In genomic region chr22:38026130-38027111, GRCh38 we compare ENCODE assay signal across 20 cellular contexts. TPM values are rescaled to one million over a fixed set of nuclear protein-coding genes. Genes with fewer than 3 reads are reported as not detected.
DNase-seq lines count a peak whose midpoint lies in the region; ATAC-seq and TF ChIP-seq lines count a peak whose summit lies in the region.
"Had no signal": no experiment of that assay in that cellular context is flagged by ENCODE, and none has a peak within 500 bp of the region (broad histone marks: within the 10 kb centered on the region; RNA-seq: fewer than 3 reads in every experiment).

No MANE protein-coding gene starts in this region.

- no peak overlapping the region for H3K4me3 Mint-ChIP-seq in HFFc6
- H3K4me3 Mint-ChIP-seq: naive thymus-derived CD8-positive, alpha-beta T cell; T-cell had no signal

- no peaks in the 10 kb centered on the region for H3K36me3 Mint-ChIP-seq in HFFc6 (ENCODE audit: low read depth)
- H3K36me3 Mint-ChIP-seq: CD8-positive, alpha-beta memory T cell had no signal

- peaks cover 31% of the 10 kb centered on the region for H3K27me3 Mint-ChIP-seq in HFFc6 (ENCODE audit: insufficient read depth)
- H3K27me3 Mint-ChIP-seq: naive thymus-derived CD8-positive, alpha-beta T cell; T-cell had no signal

- H3K36me3 ChIP-seq in heart right ventricle = no peaks in the 10 kb centered on the region
- H3K36me3 ChIP-seq: esophagus squamous epithelium, left lung, MG63, transverse colon had no signal

- H3K4me1 Mint-ChIP-seq in HFFc6 (ENCODE audit: low read depth) = no peaks in the 10 kb centered on the region
- H3K4me1 Mint-ChIP-seq: T-cell had no signal

- ATAC-seq in left ventricle myocardium superior (peak; percentile 9), heart right ventricle (no peak)
- ATAC-seq: left lung; naive thymus-derived CD8-positive, alpha-beta T cell; T-cell had no signal

- peaks cover 0 to 15% (median 0%) of the 10 kb centered on the region in 9 donors for H3K4me1 ChIP-seq in heart right ventricle
- H3K4me1 ChIP-seq: A549, left lung had no signal

- no peaks in the 10 kb centered on the region for H3K27me3 ChIP-seq in heart right ventricle
- H3K27me3 ChIP-seq: esophagus squamous epithelium, left lung, MG63, transverse colon had no signal

- no peak overlapping the region for H3K27ac Mint-ChIP-seq in HFFc6
- H3K27ac Mint-ChIP-seq: T-cell had no signal

- no peak overlapping the region for H3K4me3 ChIP-seq in heart right ventricle
- H3K4me3 ChIP-seq: A549, esophagus squamous epithelium, left lung, MG63, transverse colon had no signal

- H3K9me3 ChIP-seq in heart right ventricle = no peaks in the 10 kb centered on the region
- H3K9me3 ChIP-seq: A549, esophagus squamous epithelium, left lung, MG63, transverse colon had no signal

- 78 to 86% methylated on average over 19 to 22 of the region's 22 CpGs for WGBS in heart right ventricle, 2 donors

- intact Hi-C loops in left ventricle myocardium superior (cut with micrococcal nuclease) = no loop called here
- intact Hi-C loops in heart right ventricle (cut with DNase I) = no loop called here

- DNase-seq in left ventricle myocardium superior = no peak
- no peak for DNase-seq in heart right ventricle
- DNase-seq in hypothalamus (lab: John Stamatoyannopoulos, UW) = peak in 33 of 51 donors; percentile 30 to 84 (median 69)
- DNase-seq in superior temporal gyrus (ENCODE audit: extremely low spot score) = peak; percentile 65
- no peak for DNase-seq in HFFc6
- DNase-seq in NCI-H187 treated with DMSO at 0.1 percent for 48 hours (lab: John Stamatoyannopoulos, UW) = no peak
- DNase-seq: activated effector memory CD4-positive, alpha-beta T cell treated with Interleukin-2 at 50 U/mL for 16 hours; CD8-positive, alpha-beta memory T cell; dermis blood vessel endothelial cell; esophagus squamous epithelium; MG63; naive thymus-derived CD8-positive, alpha-beta T cell; NCI-H2029 treated with DMSO at 0.1 percent for 48 hours; NCI-H69; stimulated activated CD4-positive, alpha-beta T cell treated with anti-CD3 and anti-CD28 coated beads, Interleukin-2, amount 100 ng/mL, for 24 hours; T-cell; transverse colon had no signal

- H3K27ac ChIP-seq in heart right ventricle = no peak overlapping the region
- H3K27ac ChIP-seq: A549, esophagus squamous epithelium, left lung, transverse colon had no signal

- no peaks in the 10 kb centered on the region for H3K9me3 Mint-ChIP-seq in HFFc6
- H3K9me3 Mint-ChIP-seq: CD8-positive, alpha-beta memory T cell; naive thymus-derived CD8-positive, alpha-beta T cell; T-cell had no signal

- TF ChIP-seq CTCF in heart right ventricle (IDR thresholded peaks at IDR 0.05) (no peak), HFFc6 (IDR thresholded peaks at IDR 0.05) (no peak)

RNA-seq across cellular contexts. Expression of gene PICK1, which starts 30.8 kb away (rescaled TPM):
- 26.5 TPM for total RNA-seq in left ventricle myocardium superior
- 10 to 100 TPM; 17.4 to 30.7 (median 22.1) TPM for total RNA-seq in heart right ventricle
- 10 to 100 TPM; 27.3 to 32.9 TPM for polyA plus RNA-seq in heart right ventricle
- total RNA-seq in HFFc6 (2021; fragmentation: NEBNext Ultra II Directional; extraction: Animal tissue kit (Norgen Biotek cat#: 25700)) = 1 to 10 TPM; 7.0 to 10.0 (median 7.7) TPM

RNA-seq across cellular contexts. Expression of gene SOX10, which starts 42.1 kb away (rescaled TPM):
- 1.9 TPM for total RNA-seq in left ventricle myocardium superior
- 1 to 10 TPM in 5 of 10 donors, under 1 TPM in 5; 0.11 to 3.2 (median 0.78) TPM for total RNA-seq in heart right ventricle
- polyA plus RNA-seq in heart right ventricle = 1 to 10 TPM; 1.8 to 3.8 TPM
- not detected for total RNA-seq in HFFc6 (2021; fragmentation: NEBNext Ultra II Directional; extraction: Animal tissue kit (Norgen Biotek cat#: 25700))
- total RNA-seq: CD8-positive, alpha-beta memory T cell; dermis blood vessel endothelial cell; HT-29; left lung; naive thymus-derived CD8-positive, alpha-beta T cell; T-cell had no signal
- polyA plus RNA-seq: A549; CD8-positive, alpha-beta memory T cell; naive thymus-derived CD8-positive, alpha-beta T cell had no signal

RNA-seq across cellular contexts. Expression of gene SLC16A8, which starts 57.6 kb away (rescaled TPM):
- total RNA-seq in left ventricle myocardium superior = not detected
- total RNA-seq in heart right ventricle = under 1 TPM in 1 of 10 donors, not detected in 9; 0.34 TPM
- under 1 TPM; 0.19 to 0.22 TPM for polyA plus RNA-seq in heart right ventricle
- not detected for total RNA-seq in HFFc6 (2021; fragmentation: NEBNext Ultra II Directional; extraction: Animal tissue kit (Norgen Biotek cat#: 25700))
- total RNA-seq: dermis blood vessel endothelial cell; esophagus squamous epithelium; HT-29; naive thymus-derived CD8-positive, alpha-beta T cell; transverse colon had no signal
- polyA plus RNA-seq: A549; CD8-positive, alpha-beta memory T cell; naive thymus-derived CD8-positive, alpha-beta T cell had no signal

Comparison
In these comparisons a context has a peak if more than half of its experiments do, and no peak if none do; other contexts are left out.
1. DNase-seq: peak in hypothalamus (33 of 51) and superior temporal gyrus (single experiment); none in left ventricle myocardium superior (single experiment), heart right ventricle (0 of 2), HFFc6 (single experiment) and NCI-H187 treated with DMSO at 0.1 percent for 48 hours (single experiment).